23 cellular contexts compared by ENCODE assay signal in genomic region chr4:138310991-138311390, GRCh38.
A peak's percentile ranks its signal among the peaks of the same experiment; 100 is the strongest.
DNase-seq lines count a peak whose midpoint lies in the region; ATAC-seq and TF ChIP-seq lines count a peak whose summit lies in the region.
"Had no signal": no experiment of that assay in that cellular context is flagged by ENCODE, and none has a peak within 500 bp of the region (broad histone marks: within the 10 kb centered on the region; RNA-seq: fewer than 3 reads in every experiment).

No MANE protein-coding gene starts in this region.

- no peaks in the 10 kb centered on the region for H3K36me3 ChIP-seq in SK-N-SH (replicated peaks in 1 of 2; ENCODE audit: control insufficient read depth in 1 of 2, insufficient read depth in 2 of 2, low read length in 1 of 2)
- H3K36me3 ChIP-seq in aorta (ENCODE audit: control insufficient read depth in 1 of 2, insufficient read depth in 2 of 2, low read length in 1 of 2): no peaks in the 10 kb centered on the region
- H3K36me3 ChIP-seq: Peyer's patch, tibial artery had no signal

- H3K4me2 ChIP-seq in SK-N-SH: no peak overlapping the region

- H3K27me3 ChIP-seq in SK-N-SH (ENCODE audit: insufficient read depth) (no peaks in the 10 kb centered on the region), aorta (ENCODE audit: control insufficient read depth in 1 of 2, insufficient read depth in 2 of 2, low read length in 1 of 2) (no peaks in the 10 kb centered on the region)
- H3K27me3 ChIP-seq: Peyer's patch, tibial artery had no signal

- H3K27ac ChIP-seq in SK-N-SH (ENCODE audit: low read depth in 2 of 2, low read length in 1 of 2): no peak overlapping the region
- H3K27ac ChIP-seq in aorta (ENCODE audit: low read depth in 1 of 2, low read length in 2 of 2): no peak overlapping the region
- H3K27ac ChIP-seq: 22Rv1, Peyer's patch, tibial artery had no signal

- POLR2A ChIA-PET in SK-N-SH (lab: Yijun Ruan, JAX): no interaction called here

- H3K79me2 ChIP-seq in SK-N-SH (ENCODE audit: insufficient read depth): no peaks in the 10 kb centered on the region

- WGBS in SK-N-SH (ENCODE audit: low lambda C conversion rate): 50% methylated on average over 1 of the region's 1 CpG
- WGBS in aorta, 2 donors: 42 to 54% methylated on average over 1 of the region's 1 CpG

- TF ChIP-seq EP300 in SK-N-SH (IDR thresholded peaks at IDR 0.05; ENCODE audit: borderline replicate concordance in 1 of 2, low read depth in 1 of 2, low read length in 1 of 2): no peak

- TF ChIP-seq CTCF in SK-N-SH (IDR thresholded peaks at IDR 0.05) (no peak), astrocyte of the cerebellum (IDR thresholded peaks at IDR 0.05; ENCODE audit: low read depth, low read length, missing control alignments) (no peak), fibroblast of villous mesenchyme (IDR thresholded peaks at IDR 0.05; ENCODE audit: insufficient read depth, low read depth, low read length) (no peak)

- H3K9me3 ChIP-seq in SK-N-SH: no peaks in the 10 kb centered on the region
- H3K9me3 ChIP-seq in aorta (ENCODE audit: control insufficient read depth, low read length): no peaks in the 10 kb centered on the region
- H3K9me3 ChIP-seq: Peyer's patch had no signal

- CTCF ChIA-PET in SK-N-SH (lab: Yijun Ruan, JAX): no interaction called here

- DNase-seq in SK-N-SH (no peak), astrocyte of the cerebellum (ENCODE audit: low read depth) (peak; percentile 72), fibroblast of villous mesenchyme (ENCODE audit: low read depth) (peak; percentile 46), aorta (no peak), T-helper 1 cell (no peak), NCI-H187 treated with DMSO at 0.1 percent for 48 hours (lab: John Stamatoyannopoulos, UW) (no peak)
- DNase-seq: activated CD8-positive, alpha-beta memory T cell treated with anti-CD3 and anti-CD28 coated beads, Interleukin-2, amount 10 ng/mL, durations not matched to agents 7 days and 5 days; activated naive CD4-positive, alpha-beta T cell; CD8-positive, alpha-beta T cell; head of caudate nucleus; kidney; midbrain; NCI-H2107; NCI-H774; Peyer's patch; stimulated activated CD4-positive, alpha-beta T cell treated with anti-CD3 and anti-CD28 coated beads, Interleukin-4, amount 100 ng/mL, for 4 hours; T-cell; tibial artery had no signal

- H3K4me3 ChIP-seq in SK-N-SH (ENCODE audit: low read depth in 2 of 2, low read length in 1 of 2): no peak overlapping the region
- H3K4me3 ChIP-seq in astrocyte of the cerebellum (ENCODE audit: low read depth, low read length): no peak overlapping the region
- H3K4me3 ChIP-seq in fibroblast of villous mesenchyme (ENCODE audit: low read depth, low read length): no peak overlapping the region
- no peak overlapping the region for H3K4me3 ChIP-seq in aorta (ENCODE audit: low read length in 2 of 2)
- H3K4me3 ChIP-seq: Peyer's patch, tibial artery had no signal

- peak; percentile 53; the same call in 1 of the 3 replicates for ATAC-seq in SK-N-SH treated with all-trans-retinoic acid at 6 μM for 48 hours
- no peak for ATAC-seq in aorta (ENCODE audit: low FRiP score)
- ATAC-seq in esophagus mucosa: no peak
- ATAC-seq: activated CD4-positive, CD25-positive, alpha-beta regulatory T cell treated with anti-CD3 and anti-CD28 coated beads, Interleukin-2, amount 50 U/mL, for 24 hours; activated CD8-positive, alpha-beta memory T cell treated with anti-CD3 and anti-CD28 coated beads, Interleukin-2, amount 10 ng/mL, durations not matched to agents 7 days and 5 days; CD8-positive, alpha-beta T cell; HCT116; T-cell had no signal

- no peaks in the 10 kb centered on the region for H3K9me2 ChIP-seq in SK-N-SH

- in situ Hi-C loops in astrocyte of the cerebellum (cut with HindIII; ENCODE audit: low sequenced_read_pairs): no loop called here

- no peak for TF ChIP-seq RAD21 in SK-N-SH (IDR thresholded peaks at IDR 0.05; ENCODE audit: low read length)

- intact Hi-C loops in aorta (cut with DNase I): no loop called here

- H3K9ac ChIP-seq in SK-N-SH: no peak overlapping the region

- no peaks in the 10 kb centered on the region; a peak in 2 of 4 replicates for H3K4me1 ChIP-seq in SK-N-SH (ENCODE audit: control insufficient read depth in 1 of 2, insufficient read depth in 2 of 2, low read depth in 1 of 2, low read length in 1 of 2)
- H3K4me1 ChIP-seq in aorta (ENCODE audit: control insufficient read depth in 1 of 2, insufficient read depth in 2 of 2, low read length in 2 of 2): no peaks in the 10 kb centered on the region
- H3K4me1 ChIP-seq: Peyer's patch, tibial artery had no signal

- no peak overlapping the region for H2AFZ ChIP-seq in SK-N-SH (ENCODE audit: low read depth)

- no peaks in the 10 kb centered on the region for H3F3A ChIP-seq in SK-N-SH (replicated peaks; ENCODE audit: insufficient read depth)

- no peaks in the 10 kb centered on the region for H4K20me1 ChIP-seq in SK-N-SH (ENCODE audit: insufficient read depth)

TF ChIP-seq in SK-N-SH treated with all-trans-retinoic acid at 6 μM for 48 hours, 23 proteins besides CTCF, POLR2A, EP300 and RAD21 (continues in another document):
- no peak for TF ChIP-seq TSHZ2 (CRISPR knock-in tag; IDR thresholded peaks at IDR 0.05)
- TF ChIP-seq, protein P1, sequence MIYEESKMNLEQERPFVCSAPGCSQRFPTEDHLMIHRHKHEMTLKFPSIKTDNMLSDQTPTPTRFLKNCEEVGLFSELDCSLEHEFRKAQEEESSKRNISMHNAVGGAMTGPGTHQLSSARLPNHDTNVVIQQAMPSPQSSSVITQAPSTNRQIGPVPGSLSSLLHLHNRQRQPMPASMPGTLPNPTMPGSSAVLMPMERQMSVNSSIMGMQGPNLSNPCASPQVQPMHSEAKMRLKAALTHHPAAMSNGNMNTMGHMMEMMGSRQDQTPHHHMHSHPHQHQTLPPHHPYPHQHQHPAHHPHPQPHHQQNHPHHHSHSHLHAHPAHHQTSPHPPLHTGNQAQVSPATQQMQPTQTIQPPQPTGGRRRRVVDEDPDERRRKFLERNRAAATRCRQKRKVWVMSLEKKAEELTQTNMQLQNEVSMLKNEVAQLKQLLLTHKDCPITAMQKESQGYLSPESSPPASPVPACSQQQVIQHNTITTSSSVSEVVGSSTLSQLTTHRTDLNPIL (CRISPR knock-in tag; IDR thresholded peaks at IDR 0.05; ENCODE audit: low read depth): no peak

TF ChIP-seq in SK-N-SH, 30 proteins besides CTCF, POLR2A, EP300 and RAD21:
- TF ChIP-seq FOXJ3 (CRISPR knock-in tag; IDR thresholded peaks at IDR 0.05) (no peak), RCOR1 (IDR thresholded peaks at IDR 0.05; ENCODE audit: low read length) (no peak), NFIC (IDR thresholded peaks at IDR 0.05; ENCODE audit: borderline replicate concordance) (no peak), ELF1 (IDR thresholded peaks at IDR 0.05) (no peak), TCF12 (IDR thresholded peaks at IDR 0.05) (no peak), NRF1 (IDR thresholded peaks at IDR 0.05; ENCODE audit: low read depth, low read length) (no peak), FOSL2 (IDR thresholded peaks at IDR 0.05; ENCODE audit: borderline replicate concordance, low read depth) (no peak), GATA2 (CRISPR knock-in tag; IDR thresholded peaks at IDR 0.05) (no peak)
- TF ChIP-seq, protein P2, sequence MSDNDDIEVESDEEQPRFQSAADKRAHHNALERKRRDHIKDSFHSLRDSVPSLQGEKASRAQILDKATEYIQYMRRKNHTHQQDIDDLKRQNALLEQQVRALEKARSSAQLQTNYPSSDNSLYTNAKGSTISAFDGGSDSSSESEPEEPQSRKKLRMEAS (IDR thresholded peaks at IDR 0.05; ENCODE audit: low read depth): no peak
- TF ChIP-seq, protein P3, sequence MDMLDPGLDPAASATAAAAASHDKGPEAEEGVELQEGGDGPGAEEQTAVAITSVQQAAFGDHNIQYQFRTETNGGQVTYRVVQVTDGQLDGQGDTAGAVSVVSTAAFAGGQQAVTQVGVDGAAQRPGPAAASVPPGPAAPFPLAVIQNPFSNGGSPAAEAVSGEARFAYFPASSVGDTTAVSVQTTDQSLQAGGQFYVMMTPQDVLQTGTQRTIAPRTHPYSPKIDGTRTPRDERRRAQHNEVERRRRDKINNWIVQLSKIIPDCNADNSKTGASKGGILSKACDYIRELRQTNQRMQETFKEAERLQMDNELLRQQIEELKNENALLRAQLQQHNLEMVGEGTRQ (IDR thresholded peaks at IDR 0.05; ENCODE audit: borderline replicate concordance, low read depth, low read length): no peak

Comparison
In these comparisons a context has a peak if more than half of its experiments do, and no peak if none do; other contexts are left out.
1. DNase-seq: peak in astrocyte of the cerebellum (single experiment) and fibroblast of villous mesenchyme (single experiment); none in SK-N-SH (single experiment), aorta (0 of 2), T-helper 1 cell (0 of 5) and NCI-H187 treated with DMSO at 0.1 percent for 48 hours (single experiment).